In the genomic region with DNA sequence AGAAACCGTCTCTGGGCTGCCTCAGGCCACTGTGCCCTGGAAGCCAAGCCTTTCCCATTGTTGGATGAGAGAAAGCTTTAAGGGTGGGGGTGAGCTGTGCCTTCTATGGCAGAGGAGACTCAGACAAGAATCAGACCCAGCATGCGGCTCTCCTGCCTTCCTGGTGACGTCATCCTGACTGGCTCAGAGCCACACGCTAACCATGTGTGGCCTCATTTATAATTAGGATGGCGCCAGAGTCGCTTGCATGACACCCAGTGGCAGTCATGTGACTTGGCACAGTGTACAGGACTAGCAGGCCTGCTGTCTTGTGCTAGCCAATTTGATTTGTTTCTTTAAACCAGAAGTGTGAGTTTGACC, we compare ENCODE assay signal across 8 cellular contexts.
DNase-seq lines count a peak whose midpoint lies in the region; ATAC-seq and TF ChIP-seq lines count a peak whose summit lies in the region.

No MANE protein-coding gene starts in this region.

- peaks cover 45 to 48% of the 10 kb centered on the region in 2 experiments for H3K36me3 ChIP-seq in SK-N-SH (replicated peaks in 1 of 2; ENCODE audit: control insufficient read depth in 1 of 2, insufficient read depth in 2 of 2, low read length in 1 of 2)

- no peak overlapping the region for H3K27ac Mint-ChIP-seq in natural killer cell treated with Interleukin-12 subunit alpha and Interleukin-12 subunit beta and Interleukin-15 and Interleukin-18, amount 100 ng/mL, for 72 hours
- no peak overlapping the region for H3K27ac Mint-ChIP-seq in T-helper 17 cell

- H4K20me1 ChIP-seq in SK-N-SH (ENCODE audit: insufficient read depth) = peaks cover 5% of the 10 kb centered on the region; the same call in 1 of the 2 replicates

- peak overlapping the region; percentile 58 for H3K9ac ChIP-seq in SK-N-SH

- POLR2A ChIA-PET in SK-N-SH (lab: Yijun Ruan, JAX) = interaction anchor here (1.1 kb wide), 1 partner anchor 512 kb away, joined by 3 read pairs; no protein-coding TSS in a partner anchor

- H3K9me3 ChIP-seq in SK-N-SH (no peaks in the 10 kb centered on the region), T-helper 17 cell (ENCODE audit: control insufficient read depth, low read length, poor library complexity, severe bottlenecking) (no peaks in the 10 kb centered on the region)

- peak overlapping the region; percentile 87 to 97 for H3K27ac ChIP-seq in SK-N-SH (ENCODE audit: low read depth in 2 of 2, low read length in 1 of 2)

- DNase-seq in CD1c-positive myeloid dendritic cell (ENCODE audit: extremely low spot score) (peak; percentile 86), MV-4-11 (lab: John Stamatoyannopoulos, UW) (peak; percentile 76), SK-N-SH (peak; percentile 89), fibroblast of villous mesenchyme (ENCODE audit: low read depth) (peak; percentile 89), T-helper 17 cell (no peak)
- DNase-seq in natural killer cell treated with Interleukin-12 subunit alpha and Interleukin-12 subunit beta and Interleukin-15 and Interleukin-18, amount 100 ng/mL, for 72 hours (ENCODE audit: low spot score) = peak; percentile 37
- no peak for DNase-seq in activated naive CD4-positive, alpha-beta T cell (lab: John Stamatoyannopoulos, UW)

- H3K27me3 Mint-ChIP-seq in natural killer cell treated with Interleukin-12 subunit alpha and Interleukin-12 subunit beta and Interleukin-15 and Interleukin-18, amount 100 ng/mL, for 72 hours = peaks cover 22% of the 10 kb centered on the region in 2 donors
- peaks cover 53% of the 10 kb centered on the region for H3K27me3 Mint-ChIP-seq in T-helper 17 cell

- peaks cover 12% of the 10 kb centered on the region for H3F3A ChIP-seq in SK-N-SH (replicated peaks; ENCODE audit: insufficient read depth)

- peaks cover 21 to 34% of the 10 kb centered on the region in 2 experiments for H3K4me1 ChIP-seq in SK-N-SH (ENCODE audit: control insufficient read depth in 1 of 2, insufficient read depth in 2 of 2, low read depth in 1 of 2, low read length in 1 of 2)

- TF ChIP-seq EP300 in SK-N-SH (IDR thresholded peaks at IDR 0.05; ENCODE audit: borderline replicate concordance in 1 of 2, low read depth in 1 of 2, low read length in 1 of 2) = peak; percentile 85 to 86

- no peak overlapping the region for H3K4me3 Mint-ChIP-seq in natural killer cell treated with Interleukin-12 subunit alpha and Interleukin-12 subunit beta and Interleukin-15 and Interleukin-18, amount 100 ng/mL, for 72 hours
- H3K4me3 Mint-ChIP-seq in T-helper 17 cell = no peak overlapping the region

- peak overlapping the region; percentile 60 for H3K4me2 ChIP-seq in SK-N-SH

- no peak for ATAC-seq in natural killer cell treated with Interleukin-12 subunit alpha and Interleukin-12 subunit beta and Interleukin-15 and Interleukin-18, amount 100 ng/mL, for 72 hours
- ATAC-seq in GM18498 (IDR thresholded peaks at IDR 0.05; ENCODE audit: unreplicated experiment) = no peak
- no peak for ATAC-seq in T-helper 17 cell

- no peaks in the 10 kb centered on the region for H3K9me3 Mint-ChIP-seq in natural killer cell treated with Interleukin-12 subunit alpha and Interleukin-12 subunit beta and Interleukin-15 and Interleukin-18, amount 100 ng/mL, for 72 hours

- 24% methylated on average over 5 of the region's 6 CpGs for WGBS in SK-N-SH (ENCODE audit: low lambda C conversion rate)

- H3K79me2 ChIP-seq in SK-N-SH (ENCODE audit: insufficient read depth) = peaks cover 62% of the 10 kb centered on the region

- peak; percentile 74 for TF ChIP-seq RAD21 in SK-N-SH (IDR thresholded peaks at IDR 0.05; ENCODE audit: low read length)

- no peaks in the 10 kb centered on the region for H3K9me2 ChIP-seq in SK-N-SH

- H3K27me3 ChIP-seq in SK-N-SH (ENCODE audit: insufficient read depth) = no peaks in the 10 kb centered on the region

- H3K4me1 Mint-ChIP-seq in natural killer cell treated with Interleukin-12 subunit alpha and Interleukin-12 subunit beta and Interleukin-15 and Interleukin-18, amount 100 ng/mL, for 72 hours (ENCODE audit: low read depth in 2 of 2) = peaks cover 4 to 7% of the 10 kb centered on the region in 2 donors
- peaks cover 4% of the 10 kb centered on the region for H3K4me1 Mint-ChIP-seq in T-helper 17 cell

- no peaks in the 10 kb centered on the region for H3K36me3 Mint-ChIP-seq in natural killer cell treated with Interleukin-12 subunit alpha and Interleukin-12 subunit beta and Interleukin-15 and Interleukin-18, amount 100 ng/mL, for 72 hours
- H3K36me3 Mint-ChIP-seq in T-helper 17 cell (ENCODE audit: low read depth) = peaks cover 3% of the 10 kb centered on the region

- no peak overlapping the region for H2AFZ ChIP-seq in SK-N-SH (ENCODE audit: low read depth)

- CTCF ChIA-PET in SK-N-SH (lab: Yijun Ruan, JAX) = interaction anchor here (0.6 to 1.9 kb wide), 13 partner anchors 10 to 907 kb away, joined by 3 to 7 read pairs (median 4); no protein-coding TSS in a partner anchor

- TF ChIP-seq CTCF in SK-N-SH (IDR thresholded peaks at IDR 0.05) = peak; percentile 39
- no peak for TF ChIP-seq CTCF in fibroblast of villous mesenchyme (IDR thresholded peaks at IDR 0.05; ENCODE audit: insufficient read depth, low read depth, low read length)

- no peak overlapping the region for H3K4me3 ChIP-seq in SK-N-SH (ENCODE audit: low read depth in 2 of 2, low read length in 1 of 2)
- H3K4me3 ChIP-seq in fibroblast of villous mesenchyme (ENCODE audit: low read depth, low read length) = no peak overlapping the region

TF ChIP-seq in SK-N-SH, 30 proteins besides CTCF, POLR2A, EP300 and RAD21 (continues in another document):
- TF ChIP-seq GABPA (IDR thresholded peaks at IDR 0.05; ENCODE audit: low read depth) (no peak), RXRA (IDR thresholded peaks at IDR 0.05; ENCODE audit: borderline replicate concordance, low read depth) (no peak), POLR2AphosphoS5 (IDR thresholded peaks at IDR 0.05; ENCODE audit: low read depth, low read length) (peak; percentile 48; the same call in 1 of the 2 replicates), FOSL2 (IDR thresholded peaks at IDR 0.05; ENCODE audit: borderline replicate concordance, low read depth) (peak; percentile 56; the same call in 1 of the 2 replicates), CHD2 (IDR thresholded peaks at IDR 0.05; ENCODE audit: low read length, partially characterized antibody) (peak; percentile 81), RCOR1 (IDR thresholded peaks at IDR 0.05; ENCODE audit: low read length) (peak; percentile 66), TEAD4 (IDR thresholded peaks at IDR 0.05; ENCODE audit: borderline replicate concordance, insufficient read depth) (no peak), TAF1 (IDR thresholded peaks at IDR 0.05; ENCODE audit: borderline replicate concordance, low read depth, low read length) (no peak), ELF1 (IDR thresholded peaks at IDR 0.05) (no peak), NFIC (IDR thresholded peaks at IDR 0.05; ENCODE audit: borderline replicate concordance) (peak; percentile 97), USF1 (IDR thresholded peaks at IDR 0.05; ENCODE audit: borderline replicate concordance, low read depth) (peak; percentile 86; the same call in 1 of the 2 replicates), TCF12 (IDR thresholded peaks at IDR 0.05) (peak; percentile 89), RFX5 (IDR thresholded peaks at IDR 0.05; ENCODE audit: low read length) (no peak), PBX3 (IDR thresholded peaks at IDR 0.05) (peak; percentile 74), JUND (IDR thresholded peaks at IDR 0.05) (peak; percentile 65), MEF2A (IDR thresholded peaks at IDR 0.05; ENCODE audit: borderline replicate concordance, low read depth) (no peak; the same call in 1 of the 2 replicates), MXI1 (IDR thresholded peaks at IDR 0.05; ENCODE audit: low read depth, low read length) (peak; percentile 86), FOXJ3 (CRISPR knock-in tag; IDR thresholded peaks at IDR 0.05) (0 out of 2 replicates have a peak, but pooled peaks have one; percentile 60), GATA2 (CRISPR knock-in tag; IDR thresholded peaks at IDR 0.05) (peak; percentile 64)
- TF ChIP-seq, protein P1, sequence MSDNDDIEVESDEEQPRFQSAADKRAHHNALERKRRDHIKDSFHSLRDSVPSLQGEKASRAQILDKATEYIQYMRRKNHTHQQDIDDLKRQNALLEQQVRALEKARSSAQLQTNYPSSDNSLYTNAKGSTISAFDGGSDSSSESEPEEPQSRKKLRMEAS (IDR thresholded peaks at IDR 0.05; ENCODE audit: low read depth) = peak; percentile 92
- TF ChIP-seq, protein P2, sequence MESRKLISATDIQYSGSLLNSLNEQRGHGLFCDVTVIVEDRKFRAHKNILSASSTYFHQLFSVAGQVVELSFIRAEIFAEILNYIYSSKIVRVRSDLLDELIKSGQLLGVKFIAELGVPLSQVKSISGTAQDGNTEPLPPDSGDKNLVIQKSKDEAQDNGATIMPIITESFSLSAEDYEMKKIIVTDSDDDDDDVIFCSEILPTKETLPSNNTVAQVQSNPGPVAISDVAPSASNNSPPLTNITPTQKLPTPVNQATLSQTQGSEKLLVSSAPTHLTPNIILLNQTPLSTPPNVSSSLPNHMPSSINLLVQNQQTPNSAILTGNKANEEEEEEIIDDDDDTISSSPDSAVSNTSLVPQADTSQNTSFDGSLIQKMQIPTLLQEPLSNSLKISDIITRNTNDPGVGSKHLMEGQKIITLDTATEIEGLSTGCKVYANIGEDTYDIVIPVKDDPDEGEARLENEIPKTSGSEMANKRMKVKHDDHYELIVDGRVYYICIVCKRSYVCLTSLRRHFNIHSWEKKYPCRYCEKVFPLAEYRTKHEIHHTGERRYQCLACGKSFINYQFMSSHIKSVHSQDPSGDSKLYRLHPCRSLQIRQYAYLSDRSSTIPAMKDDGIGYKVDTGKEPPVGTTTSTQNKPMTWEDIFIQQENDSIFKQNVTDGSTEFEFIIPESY (IDR thresholded peaks at IDR 0.05; ENCODE audit: borderline replicate concordance, low read depth) = 0 out of 2 replicates have a peak, but pooled peaks have one; percentile 52

Comparison
In these comparisons a context has a peak if more than half of its experiments do, and no peak if none do; other contexts are left out.
1. DNase-seq: peak in CD1c-positive myeloid dendritic cell (single experiment), MV-4-11 (single experiment), SK-N-SH (single experiment), fibroblast of villous mesenchyme (single experiment) and natural killer cell treated with Interleukin-12 subunit alpha and Interleukin-12 subunit beta and Interleukin-15 and Interleukin-18, amount 100 ng/mL, for 72 hours (single experiment); none in activated naive CD4-positive, alpha-beta T cell (0 of 4) and T-helper 17 cell (0 of 3).